Comparison of ENCODE assay signal across 21 cellular contexts in the genomic region with DNA sequence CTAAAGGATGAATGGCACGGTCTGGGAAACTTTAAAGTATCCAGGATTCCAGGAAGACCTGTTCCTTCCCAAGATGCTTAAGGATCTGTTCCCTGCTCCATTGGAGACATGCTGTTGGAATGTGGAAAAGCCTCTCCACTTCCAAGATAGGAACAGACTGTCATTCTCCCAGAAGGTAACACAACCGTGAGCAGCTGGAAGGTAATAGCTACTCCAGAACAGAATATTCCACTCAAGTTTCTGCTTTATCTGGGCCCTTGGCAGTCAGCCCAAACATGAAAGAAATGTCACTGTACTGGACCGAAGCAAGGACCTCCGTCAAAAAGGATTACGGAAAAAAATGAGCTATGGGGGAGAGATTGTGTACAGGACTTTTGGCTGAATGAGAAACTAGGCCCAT.
A peak's percentile ranks its signal among the peaks of the same experiment; 100 is the strongest.
DNase-seq lines count a peak whose midpoint lies in the region; TF ChIP-seq lines count a peak whose summit lies in the region.
"Had no signal": no experiment of that assay in that cellular context is flagged by ENCODE, and none has a peak within 500 bp of the region (broad histone marks: within the 10 kb centered on the region; RNA-seq: fewer than 3 reads in every experiment).

No MANE protein-coding gene starts in this region.

- H3K27ac ChIP-seq in trophoblast cell (ENCODE audit: low read depth, low read length) (no peak overlapping the region), transverse colon (no peak overlapping the region)
- H3K27ac ChIP-seq: HL-60 had no signal

- no peak overlapping the region for H3K4me3 ChIP-seq in trophoblast cell (ENCODE audit: low read depth, low read length)
- no peak overlapping the region for H3K4me3 ChIP-seq in transverse colon
- H3K4me3 ChIP-seq: GM23338 had no signal

- no peak overlapping the region for H3K18ac ChIP-seq in trophoblast cell (ENCODE audit: low read length)

- no peak overlapping the region for H2BK120ac ChIP-seq in trophoblast cell (ENCODE audit: insufficient read depth, low read length, poor library complexity)

- no peak overlapping the region for H4K12ac ChIP-seq in trophoblast cell (ENCODE audit: low read depth, low read length)

- H3K9ac ChIP-seq in trophoblast cell (ENCODE audit: low read length), result no peak overlapping the region

- peaks cover 0 to 4% of the 10 kb centered on the region in 2 experiments for H3K4me1 ChIP-seq in trophoblast cell (ENCODE audit: control insufficient read depth in 1 of 2, insufficient read depth in 2 of 2, low read length in 2 of 2)
- no peaks in the 10 kb centered on the region for H3K4me1 ChIP-seq in transverse colon

- H3K79me1 ChIP-seq in trophoblast cell (ENCODE audit: low read length), result no peaks in the 10 kb centered on the region

- no peak overlapping the region for H3K14ac ChIP-seq in trophoblast cell (ENCODE audit: low read length)

- no CpG with 5 or more reads among the region's 5 CpGs for WGBS in trophoblast cell (ENCODE audit: extremely low coverage, insufficient coverage, insufficient read length)
- 73 to 92% methylated on average over 5 of the region's 5 CpGs for WGBS in transverse colon (ENCODE audit: low coverage in 1 of 2), 2 donors

- TF ChIP-seq EP300 in transverse colon (IDR thresholded peaks at IDR 0.05; ENCODE audit: low read depth), result no peak

- no peak overlapping the region for H2BK12ac ChIP-seq in trophoblast cell (ENCODE audit: low read length)

- H2BK5ac ChIP-seq in trophoblast cell (ENCODE audit: low read depth, low read length, poor library complexity), result no peak overlapping the region

- TF ChIP-seq CTCF in transverse colon (IDR thresholded peaks at IDR 0.05), result no peak

- no peak overlapping the region for H3K4me2 ChIP-seq in trophoblast cell (ENCODE audit: low read length)
- H3K4me2 ChIP-seq: GM23338 had no signal

- no peak overlapping the region for H3K4ac ChIP-seq in trophoblast cell (ENCODE audit: low read depth, low read length)

- no peaks in the 10 kb centered on the region for H3K27me3 ChIP-seq in trophoblast cell (ENCODE audit: insufficient read depth, low read length)
- no peaks in the 10 kb centered on the region for H3K27me3 ChIP-seq in transverse colon

- H4K91ac ChIP-seq in trophoblast cell (ENCODE audit: low read depth, low read length), result no peak overlapping the region

- H3K36me3 ChIP-seq in trophoblast cell (ENCODE audit: control insufficient read depth in 1 of 2, insufficient read depth in 2 of 2, low read length in 2 of 2) (no peaks in the 10 kb centered on the region), transverse colon (no peaks in the 10 kb centered on the region)

- H3K9me3 ChIP-seq in trophoblast cell (ENCODE audit: insufficient read depth, low read depth, low read length) (no peaks in the 10 kb centered on the region), transverse colon (no peaks in the 10 kb centered on the region)

- H4K8ac ChIP-seq in trophoblast cell (ENCODE audit: low read depth, low read length), result no peak overlapping the region

- DNase-seq in NCI-H2171 treated with DMSO at 0.1 percent for 48 hours (lab: John Stamatoyannopoulos, UW) (peak; percentile 17), NCI-H2171 (lab: John Stamatoyannopoulos, UW) (no peak), cerebellar cortex (ENCODE audit: low spot score) (peak; percentile 7), trophoblast cell (peak; percentile 67 to 78), NCI-H1694 (lab: John Stamatoyannopoulos, UW) (no peak), transverse colon (no peak), NCI-H1105 treated with DMSO at 0.1 percent for 48 hours (lab: John Stamatoyannopoulos, UW) (no peak)
- DNase-seq: 8988T; C1 segment of cervical spinal cord; CD4-positive, CD25-positive, alpha-beta regulatory T cell; CD8-positive, alpha-beta memory T cell; COR-L47; DMS 273 treated with DMSO at 0.1 percent for 48 hours; DMS53; DND-41; EL; H7; HFFc6; IMR-90 had no signal

- no peak overlapping the region for H3K23ac ChIP-seq in trophoblast cell (ENCODE audit: low read length)

- TF ChIP-seq POLR2A in transverse colon (IDR thresholded peaks at IDR 0.05), result no peak

- in situ Hi-C loops in transverse colon (cut with MboI; ENCODE audit: low pct_ligation_motif_present in 1 of 4, low pct_unique_long_range_greater_than_20kb in 1 of 4, low sequenced_read_pairs in 3 of 4), result no loop called here

- H2AFZ ChIP-seq in trophoblast cell (ENCODE audit: insufficient read depth, low read length, poor library complexity), result no peak overlapping the region
- H2AFZ ChIP-seq: GM23338 had no signal

- H2AK5ac ChIP-seq in trophoblast cell (ENCODE audit: low read length), result no peak overlapping the region

- intact Hi-C loops in transverse colon (cut with DNase I; ENCODE audit: low total_unique reads), result no loop called here

- no peaks in the 10 kb centered on the region for H3K79me2 ChIP-seq in trophoblast cell (ENCODE audit: control insufficient read depth, insufficient read depth, low read length, poor library complexity)

Comparison
In these comparisons a context has a peak if more than half of its experiments do, and no peak if none do; other contexts are left out.
1. DNase-seq: peak in NCI-H2171 treated with DMSO at 0.1 percent for 48 hours (single experiment), cerebellar cortex (single experiment) and trophoblast cell (2 of 2); none in NCI-H2171 (single experiment), NCI-H1694 (single experiment), transverse colon (single experiment) and NCI-H1105 treated with DMSO at 0.1 percent for 48 hours (single experiment).